ENCODE assay signal across 25 cellular contexts in genomic region chr5:109299557-109299956, GRCh38.
"Had no signal": no experiment of that assay in that cellular context is flagged by ENCODE, and none has a peak within 500 bp of the region (broad histone marks: within the 10 kb centered on the region; RNA-seq: fewer than 3 reads in every experiment).

No MANE protein-coding gene starts in this region.

- ATAC-seq: activated naive CD8-positive, alpha-beta T cell treated with anti-CD3 and anti-CD28 coated beads, Interleukin-2, amount 50 U/mL, for 24 hours; activated T-helper 17 cell treated with anti-CD3 and anti-CD28 coated beads, Interleukin-2, amount 50 U/mL, for 72 hours; esophagus mucosa; heart right ventricle; pancreas; sciatic nerve; stimulated activated effector memory CD8-positive, alpha-beta T cell treated with anti-CD3 and anti-CD28 coated beads, Interleukin-12 subunit alpha, Interleukin-12 subunit beta, amount 100 ng/mL, for 72 hours had no signal

- DNase-seq: activated CD4-positive, alpha-beta memory T cell treated with anti-CD3 and anti-CD28 coated beads, Interleukin-2, amount 10 ng/mL, durations not matched to agents 7 days and 5 days; activated CD4-positive, alpha-beta T cell treated with anti-CD3 and anti-CD28 coated beads for 1 hour; activated CD4-positive, alpha-beta T cell treated with anti-CD3 and anti-CD28 coated beads, Interleukin-2, amount 10 ng/mL, durations not matched to agents 7 days and 5 days; activated CD8-positive, alpha-beta memory T cell treated with anti-CD3 and anti-CD28 coated beads, Interleukin-2, amount 50 U/mL, for 48 hours; activated gamma-delta T cell treated with Interleukin-2 at 50 U/mL for 16 hours; activated naive CD4-positive, alpha-beta T cell treated with anti-CD3 and anti-CD28 coated beads, Interleukin-2, amount 50 U/mL, for 16 hours; activated naive CD8-positive, alpha-beta T cell treated with anti-CD3 and anti-CD28 coated beads, Interleukin-2, amount 50 U/mL, for 24 hours; activated T-cell treated with anti-CD3 and anti-CD28 coated beads, Interleukin-2, amount 50 U/mL, for 24 hours; amygdala; central memory CD4-positive, alpha-beta T cell; endodermal cell; foreskin melanocyte; heart right ventricle; naive B cell; nephron progenitor cell; nucleus accumbens; pancreas; retina; stimulated activated CD4-positive, alpha-beta T cell treated with anti-CD3 and anti-CD28 coated beads, Interleukin-12 subunit alpha, Interleukin-12 subunit beta, amount 100 ng/mL, for 4 hours; stimulated activated CD4-positive, alpha-beta T cell treated with anti-CD3 and anti-CD28 coated beads, Interleukin-4, amount 100 ng/mL, for 24 hours; trophoblast cell had no signal
